Comparison of ENCODE assay signal across 17 cellular contexts in genomic region chr4:15385515-15385914, GRCh38. TPM values are rescaled to one million over a fixed set of nuclear protein-coding genes. Genes with fewer than 3 reads are reported as not detected.
"Had no signal": no experiment of that assay in that cellular context is flagged by ENCODE, and none has a peak within 500 bp of the region (broad histone marks: within the 10 kb centered on the region; RNA-seq: fewer than 3 reads in every experiment).

No MANE protein-coding gene starts in this region.

- H3K9me3 ChIP-seq: thyroid gland had no signal

- H3K4me3 ChIP-seq: thyroid gland had no signal

- ATAC-seq: activated T-cell treated with anti-CD3 and anti-CD28 coated beads, Interleukin-2, amount 50 U/mL, for 72 hours; stimulated activated naive CD8-positive, alpha-beta T cell treated with anti-CD3 and anti-CD28 coated beads, Interleukin-15, Interleukin-2, amounts not matched to agents 100 U/mL and 50 U/mL, for 24 hours had no signal

- H3K27me3 ChIP-seq: thyroid gland had no signal

- H3K27ac ChIP-seq: thyroid gland had no signal

- H3K4me1 ChIP-seq: thyroid gland had no signal

- DNase-seq: activated CD4-positive, alpha-beta memory T cell treated with anti-CD3 and anti-CD28 coated beads, Interleukin-2, amount 10 ng/mL, durations not matched to agents 7 days and 5 days; activated CD4-positive, alpha-beta T cell treated with anti-CD3 and anti-CD28 coated beads, Interleukin-2, amount 10 ng/mL, durations not matched to agents 24 days and 14 days; activated effector memory CD4-positive, alpha-beta T cell treated with Interleukin-2 at 50 U/mL for 16 hours; activated naive CD4-positive, alpha-beta T cell treated with anti-CD3 and anti-CD28 coated beads for 36 hours; activated naive CD8-positive, alpha-beta T cell treated with anti-CD3 and anti-CD28 coated beads, Interleukin-2, amount 10 ng/mL, durations not matched to agents 7 days and 5 days; activated T-cell treated with anti-CD3 and anti-CD28 coated beads, Interleukin-2, amount 50 U/mL, for 72 hours; amniotic stem cell; foreskin fibroblast; glutamatergic neuron; stimulated activated CD4-positive, alpha-beta T cell treated with anti-CD3 and anti-CD28 coated beads, Interleukin-12 subunit alpha, Interleukin-12 subunit beta, amount 100 ng/mL, for 4 hours; stimulated activated CD4-positive, alpha-beta T cell treated with anti-CD3 and anti-CD28 coated beads, Interleukin-4, amount 100 ng/mL, for 4 hours; stimulated activated naive CD8-positive, alpha-beta T cell treated with anti-CD3 and anti-CD28 coated beads, Interleukin-15, Interleukin-2, amounts not matched to agents 100 U/mL and 50 U/mL, for 24 hours had no signal

- H3K36me3 ChIP-seq: thyroid gland had no signal

RNA-seq across cellular contexts. Expression of gene C1QTNF7, which starts 42.3 kb away (rescaled TPM):
- total RNA-seq: activated CD4-positive, alpha-beta memory T cell treated with anti-CD3 and anti-CD28 coated beads, Interleukin-2, amount 10 ng/mL, durations not matched to agents 7 days and 5 days; activated CD4-positive, alpha-beta T cell treated with anti-CD3 and anti-CD28 coated beads, Interleukin-2, amount 10 ng/mL, durations not matched to agents 24 days and 14 days; activated naive CD4-positive, alpha-beta T cell treated with anti-CD3 and anti-CD28 coated beads for 36 hours; activated naive CD8-positive, alpha-beta T cell treated with anti-CD3 and anti-CD28 coated beads, Interleukin-2, amount 10 ng/mL, durations not matched to agents 7 days and 5 days; activated T-cell treated with anti-CD3 and anti-CD28 coated beads, Interleukin-2, amount 50 U/mL, for 72 hours; epithelial cell of proximal tubule; myocyte; renal cortical epithelial cell; T-helper 2 cell treated with Interferon-gamma antibody and Interleukin-4, amounts not matched to agents 100 ng/mL and 5 ng/mL, for 36 hours had no signal
